ENCODE assay signal across 8 cellular contexts in the genomic region with DNA sequence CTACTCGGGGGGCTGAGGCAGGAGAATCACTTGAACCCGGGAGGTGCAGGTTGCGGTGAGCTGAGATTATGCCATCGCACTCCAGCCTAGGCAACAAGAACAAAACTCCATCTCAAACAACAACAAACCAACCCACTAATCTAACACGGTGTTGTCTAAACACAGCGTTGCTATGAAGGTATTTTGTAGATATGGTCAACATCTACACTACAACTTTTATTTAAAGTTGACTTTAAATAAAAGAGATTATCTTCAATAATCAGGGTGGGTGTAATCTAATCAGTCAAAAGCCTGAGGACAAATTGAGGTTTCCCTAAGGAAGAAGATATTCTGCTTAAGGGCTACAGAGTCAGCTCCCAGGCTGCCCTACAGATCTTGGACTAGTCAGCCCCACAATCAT.
"Had no signal": no experiment of that assay in that cellular context is flagged by ENCODE, and none has a peak within 500 bp of the region (broad histone marks: within the 10 kb centered on the region; RNA-seq: fewer than 3 reads in every experiment).

No MANE protein-coding gene starts in this region.

- FAIRE-seq: G401.6, GM12891, GM12892, GM18507, GM19239 had no signal

- ATAC-seq: GM12878 had no signal

- H3K4me3 ChIP-seq: GM12878 had no signal

- DNase-seq: GDM1, GF-D8 had no signal
